In the genomic region with DNA sequence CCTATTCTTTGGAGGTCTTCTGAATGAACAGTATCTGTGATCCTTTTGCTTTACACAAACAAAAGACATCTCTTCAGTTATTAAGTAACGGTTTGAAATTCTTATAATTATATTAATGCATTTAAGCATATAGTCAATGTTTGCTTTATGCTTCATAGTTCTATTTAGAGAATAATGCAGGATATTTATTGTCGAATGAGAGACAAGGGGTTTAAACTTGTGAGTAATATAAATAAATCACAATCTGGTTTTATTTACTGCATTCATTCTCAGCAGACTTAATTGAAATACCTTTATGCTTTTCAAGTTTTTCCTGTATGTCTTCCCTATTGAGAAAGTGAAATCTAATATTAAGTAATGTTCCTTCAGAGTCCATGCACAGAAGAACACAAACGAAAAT, we compare ENCODE assay signal across 32 cellular contexts.
DNase-seq lines count a peak whose midpoint lies in the region; ATAC-seq and TF ChIP-seq lines count a peak whose summit lies in the region.
"Had no signal": no experiment of that assay in that cellular context is flagged by ENCODE, and none has a peak within 500 bp of the region (broad histone marks: within the 10 kb centered on the region; RNA-seq: fewer than 3 reads in every experiment).

No MANE protein-coding gene starts in this region.

- no peak for TF ChIP-seq POLR2A in gastroesophageal sphincter (IDR thresholded peaks at IDR 0.05)

- intact Hi-C loops in PC-3 (cut with micrococcal nuclease): no loop called here
- intact Hi-C loops in mucosa of descending colon (cut with DNase I, micrococcal nuclease): no loop called here

- H3K27ac ChIP-seq in PC-3 (ENCODE audit: low read length) (no peak overlapping the region), neural cell (ENCODE audit: low read length) (peak overlapping the region; percentile 47), gastroesophageal sphincter (no peak overlapping the region)
- H3K27ac ChIP-seq: 22Rv1; A549; BLaER1; BLaER1 treated with 17β-estradiol and CSF1 and Interleukin-3, amounts not matched to agents 10 nM and 100 nM; C4-2B had no signal

- H4K20me1 ChIP-seq in PC-3 (ENCODE audit: low read length) (no peaks in the 10 kb centered on the region), neural cell (ENCODE audit: insufficient read depth) (no peaks in the 10 kb centered on the region)
- H4K20me1 ChIP-seq: BLaER1; BLaER1 treated with 17β-estradiol and CSF1 and Interleukin-3, amounts not matched to agents 10 nM and 100 nM had no signal

- H3K4me2 ChIP-seq in PC-3 (ENCODE audit: low read length): no peak overlapping the region
- peak overlapping the region; percentile 50 for H3K4me2 ChIP-seq in neural cell (ENCODE audit: low read length)
- H3K4me2 ChIP-seq: A549; BLaER1; BLaER1 treated with 17β-estradiol and CSF1 and Interleukin-3, amounts not matched to agents 10 nM and 100 nM had no signal

- H3K4me3 ChIP-seq in PC-3 (ENCODE audit: low read length) (no peak overlapping the region), neural cell (ENCODE audit: low read length) (peak overlapping the region; percentile 4), gastroesophageal sphincter (no peak overlapping the region), mucosa of descending colon (no peak overlapping the region)
- H3K4me3 ChIP-seq: A549; BLaER1; BLaER1 treated with 17β-estradiol and CSF1 and Interleukin-3, amounts not matched to agents 10 nM and 100 nM had no signal

- H3K9me2 ChIP-seq in PC-3 (replicated peaks; ENCODE audit: low read length) (no peaks in the 10 kb centered on the region), neural cell (ENCODE audit: insufficient read depth, low read length) (no peaks in the 10 kb centered on the region)

- peak; percentile 9 for DNase-seq in PC-3
- DNase-seq in fibroblast of gingiva (ENCODE audit: low read depth): peak; percentile 2
- DNase-seq in NCI-H1417 (lab: John Stamatoyannopoulos, UW): no peak
- no peak for DNase-seq in mucosa of descending colon
- DNase-seq: 8988T; ACHN; AML-193; BE2C; C1 segment of cervical spinal cord; Caco-2; Calu3; CD4-positive, alpha-beta memory T cell; CD4-positive, alpha-beta T cell; CD4-positive, CD25-positive, alpha-beta regulatory T cell; CD8-positive, alpha-beta memory T cell; CD8-positive, alpha-beta T cell; COR-L47; DMS 273 treated with DMSO at 0.1 percent for 48 hours; DMS153; DMS53; DMS79; DMS79 treated with DMSO at 0.1 percent for 48 hours; DND-41 had no signal

- ATAC-seq in PC-3 (peak; percentile 84), esophagus mucosa (peak; percentile 54), GM18502 (IDR thresholded peaks at IDR 0.05; ENCODE audit: poor library complexity, unreplicated experiment) (no peak), gastroesophageal sphincter (no peak), mucosa of descending colon (no peak)
- ATAC-seq: A549; CD8-positive, alpha-beta T cell had no signal

- H3K27me3 ChIP-seq in PC-3 (ENCODE audit: low read length) (no peaks in the 10 kb centered on the region), neural cell (ENCODE audit: insufficient read depth, low read depth, low read length) (no peaks in the 10 kb centered on the region), gastroesophageal sphincter (no peaks in the 10 kb centered on the region)
- H3K27me3 ChIP-seq: BE2C; BLaER1; BLaER1 treated with 17β-estradiol and CSF1 and Interleukin-3, amounts not matched to agents 10 nM and 100 nM had no signal

- CTCF ChIA-PET in PC-3 (lab: Charles Lee): no interaction called here

- BruUV-seq in PC-3 (replicated peaks; lab: Mats Ljungman, UMichigan): no TSS peak

- H3K9me3 ChIP-seq in PC-3 (ENCODE audit: low read length) (no peaks in the 10 kb centered on the region), neural cell (ENCODE audit: low read length) (no peaks in the 10 kb centered on the region), gastroesophageal sphincter (no peaks in the 10 kb centered on the region), mucosa of descending colon (no peaks in the 10 kb centered on the region)
- H3K9me3 ChIP-seq: A549, BE2C, Caco-2 had no signal

- H3K4me1 ChIP-seq in PC-3 (ENCODE audit: insufficient read depth, low read length): peaks cover 4% of the 10 kb centered on the region; the same call in 1 of the 2 replicates
- peaks cover 0 to 21% (median 0%) of the 10 kb centered on the region in 3 donors for H3K4me1 ChIP-seq in gastroesophageal sphincter
- no peaks in the 10 kb centered on the region for H3K4me1 ChIP-seq in mucosa of descending colon (ENCODE audit: low read depth)
- H3K4me1 ChIP-seq: A549; BE2C; BLaER1; BLaER1 treated with 17β-estradiol and CSF1 and Interleukin-3, amounts not matched to agents 10 nM and 100 nM; Caco-2 had no signal

- no peak for TF ChIP-seq RAD21 in neural cell (conservative IDR thresholded peaks at IDR 0.05)

- POLR2A ChIA-PET in PC-3 (lab: Charles Lee; ENCODE audit: unreplicated experiment): no interaction called here

- WGBS in gastroesophageal sphincter (ENCODE audit: low coverage in 1 of 2), 2 donors: 83 to 85% methylated on average over 3 of the region's 3 CpGs

- H3K9ac ChIP-seq in PC-3 (ENCODE audit: low read length): no peak overlapping the region
- no peak overlapping the region for H3K9ac ChIP-seq in neural cell (ENCODE audit: low read length)
- H3K9ac ChIP-seq: BLaER1; BLaER1 treated with 17β-estradiol and CSF1 and Interleukin-3, amounts not matched to agents 10 nM and 100 nM had no signal

- H3F3A ChIP-seq in PC-3 (ENCODE audit: low read length, unreplicated experiment) (no peaks in the 10 kb centered on the region), neural cell (ENCODE audit: insufficient read depth, low read length, poor library complexity, severe bottlenecking) (no peaks in the 10 kb centered on the region)

- H3K79me2 ChIP-seq in PC-3 (ENCODE audit: low read length) (no peaks in the 10 kb centered on the region), neural cell (replicated peaks; ENCODE audit: insufficient read depth, low read length) (no peaks in the 10 kb centered on the region)

- TF ChIP-seq EP300 in neural cell (conservative IDR thresholded peaks at IDR 0.05; ENCODE audit: poor library complexity, severe bottlenecking) (no peak), gastroesophageal sphincter (IDR thresholded peaks at IDR 0.05) (no peak)

- H2AFZ ChIP-seq in PC-3 (ENCODE audit: low read length) (no peak overlapping the region), neural cell (ENCODE audit: low read depth, low read length) (no peak overlapping the region)

- TF ChIP-seq CTCF in PC-3 (conservative IDR thresholded peaks at IDR 0.05; ENCODE audit: low read depth, low read length) (no peak), neural cell (IDR thresholded peaks at IDR 0.05; ENCODE audit: poor library complexity, severe bottlenecking) (no peak), gastroesophageal sphincter (IDR thresholded peaks at IDR 0.05) (no peak), mucosa of descending colon (IDR thresholded peaks at IDR 0.05) (no peak)

- H3K36me3 ChIP-seq in PC-3 (ENCODE audit: low read depth, low read length) (no peaks in the 10 kb centered on the region), neural cell (ENCODE audit: insufficient read depth, low read length) (no peaks in the 10 kb centered on the region), gastroesophageal sphincter (no peaks in the 10 kb centered on the region), mucosa of descending colon (ENCODE audit: low read depth) (no peaks in the 10 kb centered on the region)
- H3K36me3 ChIP-seq: BE2C; BLaER1; BLaER1 treated with 17β-estradiol and CSF1 and Interleukin-3, amounts not matched to agents 10 nM and 100 nM had no signal

TF ChIP-seq in neural cell, 6 proteins besides CTCF, POLR2A, EP300 and RAD21:
- TF ChIP-seq EZH2 (IDR thresholded peaks at IDR 0.05; ENCODE audit: borderline replicate concordance, insufficient read depth, low read length, poor library complexity, severe bottlenecking): no peak
- TF ChIP-seq POLR2AphosphoS5 (IDR thresholded peaks at IDR 0.05): no peak
- TF ChIP-seq SMC3 (conservative IDR thresholded peaks at IDR 0.05; ENCODE audit: poor library complexity): no peak

Comparison
In these comparisons a context has a peak if more than half of its experiments do, and no peak if none do; other contexts are left out.
1. ATAC-seq: peak in PC-3 (single experiment) and esophagus mucosa (single experiment); none in GM18502 (single experiment), gastroesophageal sphincter (single experiment) and mucosa of descending colon (single experiment).
2. DNase-seq: peak in PC-3 (single experiment) and fibroblast of gingiva (single experiment); none in NCI-H1417 (0 of 3) and mucosa of descending colon (0 of 3).